ENCODE assay signal across 10 cellular contexts in the genomic region with DNA sequence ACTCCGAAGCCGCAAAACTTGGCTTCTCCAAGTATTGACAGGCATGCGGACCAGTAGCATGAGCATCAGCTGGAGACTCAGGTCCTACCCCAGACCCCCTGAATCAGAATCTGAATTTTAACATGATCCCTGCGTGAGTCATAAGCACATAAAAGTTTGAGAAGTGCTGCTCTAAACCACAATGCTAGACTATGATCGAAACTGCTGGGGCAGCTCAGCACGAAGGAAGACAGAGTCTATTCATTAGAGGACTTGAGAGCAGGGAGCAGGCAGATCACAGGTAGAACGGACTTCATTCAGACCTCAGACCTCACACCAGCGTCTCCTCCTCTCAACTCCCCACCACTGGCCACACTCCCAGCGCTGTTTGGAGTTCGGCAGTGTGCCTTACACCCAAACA. TPM values are rescaled to one million over a fixed set of nuclear protein-coding genes. Genes with fewer than 3 reads are reported as not detected.
DNase-seq lines count a peak whose midpoint lies in the region; ATAC-seq, FAIRE-seq and TF ChIP-seq lines count a peak whose summit lies in the region.
"Had no signal": no experiment of that assay in that cellular context is flagged by ENCODE, and none has a peak within 500 bp of the region (broad histone marks: within the 10 kb centered on the region; RNA-seq: fewer than 3 reads in every experiment).

No MANE protein-coding gene starts in this region.

- H3K27ac ChIP-seq in neuronal stem cell (replicated peaks; ENCODE audit: low read length) = no peak overlapping the region

- DNase-seq in GM12891 (ENCODE audit: insufficient read length, low spot score) (peak; percentile 46), neuronal stem cell (ENCODE audit: low spot score) (no peak), medulla oblongata (ENCODE audit: extremely low spot score) (no peak)
- peak; percentile 25 for DNase-seq in activated naive CD4-positive, alpha-beta T cell treated with anti-CD3 and anti-CD28 coated beads, Interleukin-2, amount 50 U/mL, for 16 hours
- DNase-seq: activated CD4-positive, CD25-positive, alpha-beta regulatory T cell treated with anti-CD3 and anti-CD28 coated beads, Interleukin-2, amount 50 U/mL, for 72 hours; NCI-H2081 treated with DMSO at 0.1 percent for 48 hours had no signal

- H2BK12ac ChIP-seq in neuronal stem cell (ENCODE audit: low read length) = no peak overlapping the region

- H3K14ac ChIP-seq in neuronal stem cell (ENCODE audit: low read length) = no peak overlapping the region

- no peaks in the 10 kb centered on the region for H3K9me3 ChIP-seq in neuronal stem cell (replicated peaks in 1 of 2; ENCODE audit: control insufficient read depth in 2 of 2, insufficient read depth in 1 of 2, low read depth in 1 of 2, low read length in 2 of 2)

- peak; percentile 70 for ATAC-seq in HG03135 (IDR thresholded peaks at IDR 0.05; ENCODE audit: unreplicated experiment)
- ATAC-seq in HG03175 (IDR thresholded peaks at IDR 0.05; ENCODE audit: unreplicated experiment) = no peak
- ATAC-seq in GM19467 (IDR thresholded peaks at IDR 0.05; ENCODE audit: unreplicated experiment) = no peak
- no peak for ATAC-seq in HG03521 (IDR thresholded peaks at IDR 0.05; ENCODE audit: unreplicated experiment)

- no peak overlapping the region for H2BK15ac ChIP-seq in neuronal stem cell (ENCODE audit: low read length)

- peaks cover 20 to 60% of the 10 kb centered on the region in 2 donors for H3K36me3 ChIP-seq in neuronal stem cell (replicated peaks in 1 of 2; ENCODE audit: control insufficient read depth in 2 of 2, insufficient read depth in 2 of 2, low read length in 2 of 2)

- no peak overlapping the region for H2BK120ac ChIP-seq in neuronal stem cell (ENCODE audit: low read depth, low read length)

- H3K27me3 ChIP-seq in neuronal stem cell (ENCODE audit: control insufficient read depth in 3 of 3, insufficient read depth in 3 of 3, low read depth in 1 of 3, low read length in 3 of 3) = no peaks in the 10 kb centered on the region

- H3K18ac ChIP-seq in neuronal stem cell (ENCODE audit: low read length) = no peak overlapping the region

- H4K8ac ChIP-seq in neuronal stem cell (ENCODE audit: low read depth, low read length) = no peak overlapping the region

- H2AK5ac ChIP-seq in neuronal stem cell (ENCODE audit: low read depth, low read length) = no peak overlapping the region

- peaks cover 5% of the 10 kb centered on the region for H3K79me1 ChIP-seq in neuronal stem cell (ENCODE audit: low read depth, low read length)

- peak; percentile 89 for FAIRE-seq in GM12891 (lab: Jason Lieb, UNC)

- no CpG with 5 or more reads among the region's 10 CpGs for WGBS in neuronal stem cell (ENCODE audit: extremely low coverage in 2 of 2, insufficient read length in 2 of 2, insufficient replicate concordance in 1 of 2), 2 donors

- peaks cover 0 to 5% of the 10 kb centered on the region in 2 donors for H3K4me1 ChIP-seq in neuronal stem cell (ENCODE audit: control insufficient read depth in 2 of 2, insufficient read depth in 1 of 2, low read depth in 1 of 2, low read length in 2 of 2)

- 0 out of 2 replicates have a peak, but pooled peaks have one; percentile 17 for TF ChIP-seq POLR2A in GM12891 (IDR thresholded peaks at IDR 0.05; ENCODE audit: low read depth, low read length)

- no peak overlapping the region for H3K4ac ChIP-seq in neuronal stem cell (ENCODE audit: low read length)

- no peak overlapping the region for H4K91ac ChIP-seq in neuronal stem cell (ENCODE audit: low read depth, low read length, poor library complexity)

- H2AFZ ChIP-seq in neuronal stem cell (ENCODE audit: low read length) = no peak overlapping the region

- H3K4me3 ChIP-seq in neuronal stem cell (ENCODE audit: low read length in 2 of 2) = no peak overlapping the region

- peak overlapping the region; percentile 18 for H3K23ac ChIP-seq in neuronal stem cell (ENCODE audit: low read depth, low read length, poor library complexity)

- no peak overlapping the region for H3K9ac ChIP-seq in neuronal stem cell (ENCODE audit: low read depth, low read length, poor library complexity)

- H3K4me2 ChIP-seq in neuronal stem cell (ENCODE audit: insufficient read depth, low read length, poor library complexity, severe bottlenecking) = no peak overlapping the region

- H2BK5ac ChIP-seq in neuronal stem cell (ENCODE audit: low read length) = no peak overlapping the region

TF ChIP-seq in GM12891, 5 proteins besides CTCF, POLR2A, EP300 and RAD21:
- TF ChIP-seq PAX5 (IDR thresholded peaks at IDR 0.05; ENCODE audit: insufficient read depth, low read length, severe bottlenecking) = no peak
- no peak for TF ChIP-seq SPI1 (IDR thresholded peaks at IDR 0.05; ENCODE audit: low read depth, low read length)
- TF ChIP-seq POU2F2 (IDR thresholded peaks at IDR 0.05; ENCODE audit: low read depth, low read length) = no peak
- TF ChIP-seq TAF1 (IDR thresholded peaks at IDR 0.05; ENCODE audit: low read depth, low read length) = no peak
- TF ChIP-seq POLR2AphosphoS5 (IDR thresholded peaks at IDR 0.05; ENCODE audit: low read depth, low read length) = no peak

RNA-seq across cellular contexts. Expression of a gene that starts 16.9 kb away (rescaled TPM):
- polyA plus RNA-seq in GM12891 (2012; ENCODE audit: low read depth, missing spikeins) = 10.9 TPM
- 30.5 TPM for polyA plus RNA-seq in neuronal stem cell (2013, experiment 1 of 2)
- polyA plus RNA-seq in neuronal stem cell (2013, experiment 2 of 2) = 31.7 TPM

RNA-seq across cellular contexts. Expression of a gene that starts 46.0 kb away (rescaled TPM):
- 14.8 TPM for polyA plus RNA-seq in GM12891 (2012; ENCODE audit: low read depth, missing spikeins)
- 14.3 TPM for polyA plus RNA-seq in neuronal stem cell (2013, experiment 1 of 2)
- polyA plus RNA-seq in neuronal stem cell (2013, experiment 2 of 2) = 14.9 TPM

RNA-seq across cellular contexts. Expression of a gene that starts 53.5 kb away (rescaled TPM):
- polyA plus RNA-seq in GM12891 (2012; ENCODE audit: low read depth, missing spikeins) = 0.73 TPM
- polyA plus RNA-seq in neuronal stem cell (2013, experiment 1 of 2) = 8.0 TPM
- 7.7 TPM for polyA plus RNA-seq in neuronal stem cell (2013, experiment 2 of 2)

Comparison
In these comparisons a context has a peak if more than half of its experiments do, and no peak if none do; other contexts are left out.
1. DNase-seq: peak in GM12891 (single experiment) and activated naive CD4-positive, alpha-beta T cell treated with anti-CD3 and anti-CD28 coated beads, Interleukin-2, amount 50 U/mL, for 16 hours (single experiment); none in neuronal stem cell (single experiment) and medulla oblongata (single experiment).